In the genomic region with DNA sequence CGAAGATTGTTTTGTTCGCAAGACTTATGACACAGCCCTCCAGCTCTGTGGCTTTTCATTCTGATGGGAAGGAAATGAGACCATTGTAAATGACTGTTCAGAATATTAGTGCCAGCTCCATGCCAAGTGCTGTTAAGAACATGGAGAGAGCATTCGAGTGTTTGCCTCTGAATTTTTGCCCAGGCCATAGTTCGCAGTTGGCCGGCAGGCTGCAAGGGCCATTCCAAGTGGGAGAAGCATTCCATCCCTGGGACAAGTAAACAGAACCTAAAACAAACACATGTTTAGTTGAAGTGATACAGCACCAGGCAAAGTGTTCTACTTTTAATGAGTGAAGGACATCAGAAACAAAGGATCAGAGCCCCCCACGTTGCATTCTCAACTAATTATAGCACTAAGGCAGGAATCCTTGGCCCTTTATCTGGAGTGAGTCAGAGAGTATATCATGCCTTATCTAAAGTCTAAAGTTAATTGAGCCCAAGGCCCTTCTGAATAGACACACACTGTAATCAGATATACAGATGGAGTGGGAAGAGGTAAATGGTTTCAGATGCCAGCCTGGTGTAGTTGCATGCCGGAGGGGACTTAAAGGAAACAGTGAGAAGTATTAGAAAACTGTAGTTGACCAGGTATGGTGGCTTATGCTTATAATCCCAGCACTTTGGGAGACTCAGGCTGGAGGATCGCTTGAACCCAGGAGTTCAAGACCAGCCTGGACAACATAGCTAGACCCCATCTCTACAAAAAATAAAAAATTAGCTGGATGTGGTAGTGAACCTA, we compare ENCODE assay signal across 16 cellular contexts. TPM values are rescaled to one million over a fixed set of nuclear protein-coding genes. Genes with fewer than 3 reads are reported as not detected.
DNase-seq lines count a peak whose midpoint lies in the region; ATAC-seq and TF ChIP-seq lines count a peak whose summit lies in the region.
"Had no signal": no experiment of that assay in that cellular context is flagged by ENCODE, and none has a peak within 500 bp of the region (broad histone marks: within the 10 kb centered on the region; RNA-seq: fewer than 3 reads in every experiment).

No MANE protein-coding gene starts in this region.

- H2AFZ ChIP-seq in PC-3 (ENCODE audit: low read length), result no peak overlapping the region

- peak in 3 of 6 experiments; percentile 11 to 17 (median 14) for TF ChIP-seq CTCF in Peyer's patch (IDR thresholded peaks at IDR 0.05)
- TF ChIP-seq CTCF in cardiac muscle cell (IDR thresholded peaks at IDR 0.05; ENCODE audit: low read depth, low read length), result no peak
- TF ChIP-seq CTCF in PC-3 (conservative IDR thresholded peaks at IDR 0.05; ENCODE audit: low read depth, low read length), result no peak

- peak overlapping the region in 3 of 4 donors; percentile 14 to 90 (median 73) for H3K27ac ChIP-seq in Peyer's patch
- peak overlapping the region; percentile 79 for H3K27ac ChIP-seq in cardiac muscle cell
- H3K27ac ChIP-seq in PC-3 (ENCODE audit: low read length), result no peak overlapping the region
- H3K27ac ChIP-seq: BLaER1 treated with 17β-estradiol and CSF1 and Interleukin-3, amounts not matched to agents 10 nM and 100 nM; neutrophil had no signal

- peak overlapping the region in 2 of 4 donors; percentile 5 to 16 for H3K4me3 ChIP-seq in Peyer's patch
- H3K4me3 ChIP-seq in cardiac muscle cell, result no peak overlapping the region
- H3K4me3 ChIP-seq in PC-3 (ENCODE audit: low read length), result no peak overlapping the region
- H3K4me3 ChIP-seq: BLaER1 treated with 17β-estradiol and CSF1 and Interleukin-3, amounts not matched to agents 10 nM and 100 nM had no signal

- H3K9me2 ChIP-seq in PC-3 (replicated peaks; ENCODE audit: low read length), result no peaks in the 10 kb centered on the region

- CTCF ChIA-PET in PC-3 (lab: Charles Lee), result no interaction called here

- H3K4me1 ChIP-seq in Peyer's patch, result peaks cover 0 to 48% (median 6%) of the 10 kb centered on the region in 4 donors
- peaks cover 28% of the 10 kb centered on the region for H3K4me1 ChIP-seq in cardiac muscle cell (ENCODE audit: low read depth)
- H3K4me1 ChIP-seq in PC-3 (ENCODE audit: insufficient read depth, low read length), result peaks cover 14% of the 10 kb centered on the region

- H3K27me3 ChIP-seq in Peyer's patch (no peaks in the 10 kb centered on the region), cardiac muscle cell (no peaks in the 10 kb centered on the region), PC-3 (ENCODE audit: low read length) (no peaks in the 10 kb centered on the region)
- H3K27me3 ChIP-seq: BLaER1 treated with 17β-estradiol and CSF1 and Interleukin-3, amounts not matched to agents 10 nM and 100 nM had no signal

- TF ChIP-seq POLR2A in Peyer's patch (IDR thresholded peaks at IDR 0.05), result peak in 1 of 2 donors; percentile 45

- BruUV-seq in PC-3 (replicated peaks; lab: Mats Ljungman, UMichigan), result no TSS peak

- peak; percentile 36 for DNase-seq in EL
- peak in 1 of 3 donors; percentile 64 for DNase-seq in Peyer's patch
- peak in 1 of 2 donors; percentile 14 for DNase-seq in cardiac muscle cell (ENCODE audit: low read depth in 1 of 2, low spot score in 1 of 2)
- peak; percentile 4 for DNase-seq in pulmonary artery endothelial cell (ENCODE audit: low read depth, low spot score)
- DNase-seq in stimulated activated CD4-positive, alpha-beta T cell treated with anti-CD3 and anti-CD28 coated beads, Interleukin-2, amount 100 ng/mL, for 48 hours, result no peak
- no peak for DNase-seq in PC-3
- DNase-seq: activated CD8-positive, alpha-beta memory T cell treated with anti-CD3 and anti-CD28 coated beads, Interleukin-2, amount 10 ng/mL, durations not matched to agents 7 days and 5 days; amniotic stem cell; HFFc6; NCI-H1105; stimulated activated CD4-positive, alpha-beta T cell treated with anti-CD3 and anti-CD28 coated beads, Interleukin-2, amount 100 ng/mL, for 24 hours; T1000 had no signal

- no peaks in the 10 kb centered on the region for H3K36me3 ChIP-seq in Peyer's patch
- H3K36me3 ChIP-seq in cardiac muscle cell, result no peaks in the 10 kb centered on the region
- H3K36me3 ChIP-seq in PC-3 (ENCODE audit: low read depth, low read length), result no peaks in the 10 kb centered on the region
- H3K36me3 ChIP-seq: neutrophil had no signal

- H3K4me2 ChIP-seq in PC-3 (ENCODE audit: low read length), result no peak overlapping the region
- H3K4me2 ChIP-seq: BLaER1 treated with 17β-estradiol and CSF1 and Interleukin-3, amounts not matched to agents 10 nM and 100 nM had no signal

- H3K9me3 ChIP-seq in Peyer's patch, result no peaks in the 10 kb centered on the region
- H3K9me3 ChIP-seq in cardiac muscle cell (ENCODE audit: low read depth), result no peaks in the 10 kb centered on the region
- no peaks in the 10 kb centered on the region for H3K9me3 ChIP-seq in PC-3 (ENCODE audit: low read length)
- H3K9me3 ChIP-seq: BLaER1 treated with 17β-estradiol and CSF1 and Interleukin-3, amounts not matched to agents 10 nM and 100 nM; neutrophil had no signal

- H3F3A ChIP-seq in PC-3 (ENCODE audit: low read length, unreplicated experiment), result no peaks in the 10 kb centered on the region

- no peaks in the 10 kb centered on the region for H4K20me1 ChIP-seq in PC-3 (ENCODE audit: low read length)

- H3K79me2 ChIP-seq in PC-3 (ENCODE audit: low read length), result peaks cover 49% of the 10 kb centered on the region

- intact Hi-C loops in PC-3 (cut with micrococcal nuclease), result no loop called here

- no peak overlapping the region for H3K9ac ChIP-seq in PC-3 (ENCODE audit: low read length)
- H3K9ac ChIP-seq: BLaER1 treated with 17β-estradiol and CSF1 and Interleukin-3, amounts not matched to agents 10 nM and 100 nM had no signal

- ATAC-seq in esophagus mucosa (no peak), PC-3 (no peak), GM21717 (IDR thresholded peaks at IDR 0.05; ENCODE audit: unreplicated experiment) (no peak)
- ATAC-seq: activated CD8-positive, alpha-beta memory T cell treated with anti-CD3 and anti-CD28 coated beads, Interleukin-2, amount 10 ng/mL, durations not matched to agents 7 days and 5 days had no signal

- POLR2A ChIA-PET in PC-3 (lab: Charles Lee; ENCODE audit: unreplicated experiment), result no interaction called here

RNA-seq across cellular contexts. Expression of gene NEDD4L, which starts 53.3 kb away (rescaled TPM):
- total RNA-seq in Peyer's patch (100 to 1,000 TPM; 213 to 312 (median 277) TPM), cardiac muscle cell (40.5 and 43.4 TPM in 2 replicates), pulmonary artery endothelial cell (5.6 and 21.1 TPM in 2 replicates), esophagus mucosa (16.2 TPM), PC-3 (2014; rRNA removed) (100 and 105 TPM in 2 replicates)
- 30.8 and 38.2 TPM in 2 replicates for polyA plus RNA-seq in cardiac muscle cell

Comparison
In these comparisons a context has a peak if more than half of its experiments do, and no peak if none do; other contexts are left out.
1. DNase-seq: peak in EL (single experiment) and pulmonary artery endothelial cell (single experiment); none in stimulated activated CD4-positive, alpha-beta T cell treated with anti-CD3 and anti-CD28 coated beads, Interleukin-2, amount 100 ng/mL, for 48 hours (0 of 2) and PC-3 (single experiment).